In the genomic region with DNA sequence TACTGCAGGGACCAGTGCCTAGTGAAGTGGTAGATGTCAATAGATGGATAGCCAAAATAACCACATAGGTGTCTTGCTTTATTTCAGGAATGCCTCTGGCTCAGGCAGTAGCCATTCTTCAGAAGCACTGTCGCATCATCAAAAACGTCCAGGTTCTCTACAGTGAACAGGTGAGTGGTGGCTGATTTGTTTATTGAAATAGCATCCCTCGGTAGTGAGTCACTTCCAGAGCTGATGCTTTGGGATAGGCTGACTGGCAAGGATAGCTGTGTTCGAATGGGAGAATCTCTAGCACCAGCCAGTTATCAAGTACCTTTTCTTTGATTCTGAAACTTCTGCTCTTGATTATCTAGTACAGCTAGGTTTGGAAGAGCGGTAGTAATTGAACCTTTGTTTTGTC, we compare ENCODE assay signal across 15 cellular contexts.
"Had no signal": no experiment of that assay in that cellular context is flagged by ENCODE, and none has a peak within 500 bp of the region (broad histone marks: within the 10 kb centered on the region; RNA-seq: fewer than 3 reads in every experiment).

No MANE protein-coding gene starts in this region.

- H3K9me3 ChIP-seq: esophagus muscularis mucosa had no signal

- ATAC-seq: activated CD4-positive, CD25-positive, alpha-beta regulatory T cell treated with anti-CD3 and anti-CD28 coated beads, Interleukin-2, amount 50 U/mL, for 24 hours; activated T-helper 17 cell treated with anti-CD3 and anti-CD28 coated beads, Interleukin-2, amount 50 U/mL, for 72 hours; left ventricle myocardium superior; natural killer cell; stimulated activated effector memory CD8-positive, alpha-beta T cell treated with anti-CD3 and anti-CD28 coated beads, Interleukin-12 subunit alpha, Interleukin-12 subunit beta, amount 100 ng/mL, for 72 hours had no signal

- H3K27ac ChIP-seq: esophagus muscularis mucosa, hepatocyte had no signal

- H3K4me3 ChIP-seq: esophagus muscularis mucosa, hepatocyte had no signal

- H3K27me3 ChIP-seq: esophagus muscularis mucosa, hepatocyte had no signal

- DNase-seq: activated CD4-positive, alpha-beta T cell treated with anti-CD3 and anti-CD28 coated beads, Interleukin-2, amount 50 U/mL, for 4 hours; activated naive CD4-positive, alpha-beta T cell treated with anti-CD3 and anti-CD28 coated beads, Interleukin-2, amount 10 ng/mL, durations not matched to agents 7 days and 5 days; kidney; left ventricle myocardium superior; mesenchymal stem cell; natural killer cell; T-helper 1 cell; T1000 had no signal

- H2AFZ ChIP-seq: hepatocyte had no signal

- H3K4me2 ChIP-seq: hepatocyte had no signal

- FAIRE-seq: colon, endometrium, kidney had no signal
